ENCODE assay signal across 9 cellular contexts in the genomic region with DNA sequence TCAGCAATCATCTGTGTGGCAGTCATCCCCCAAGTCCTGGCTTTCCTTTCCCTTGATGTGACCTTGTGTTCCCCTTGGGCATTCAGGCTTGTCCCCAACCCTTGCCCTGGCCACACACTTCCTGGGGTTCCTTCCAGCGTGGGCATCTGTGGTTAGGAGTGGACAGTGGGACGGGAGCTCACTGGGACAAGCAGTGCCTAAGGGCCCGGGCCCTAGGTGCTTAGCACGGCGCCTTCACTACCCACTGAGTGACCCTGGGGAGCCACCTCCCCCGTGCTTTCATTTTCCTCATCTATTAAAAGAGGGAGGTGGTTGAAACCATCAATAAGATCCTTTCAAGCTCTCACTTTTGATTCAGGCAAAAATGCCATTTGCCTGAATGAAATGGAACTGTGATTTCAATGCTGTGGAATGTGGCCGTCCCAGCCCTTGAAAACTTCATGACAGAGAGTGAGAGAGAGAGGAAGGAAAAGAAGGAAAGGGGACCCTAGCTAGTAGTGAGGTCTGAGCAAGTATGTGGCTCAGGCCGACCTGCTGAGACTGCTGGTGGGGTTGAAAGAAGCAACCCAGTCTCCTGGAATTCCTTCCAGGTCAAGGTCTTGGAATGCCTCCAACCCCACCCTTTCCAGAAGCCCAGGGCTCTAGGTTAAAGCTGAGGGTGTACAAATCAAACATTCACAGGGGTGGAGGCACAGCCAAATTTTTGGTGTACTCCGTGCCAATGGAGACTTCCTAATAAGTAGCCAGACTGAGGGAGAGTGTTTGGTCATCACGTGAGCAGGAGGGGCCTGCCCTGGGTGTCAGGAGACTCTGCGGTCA.
DNase-seq lines count a peak whose midpoint lies in the region; ATAC-seq and TF ChIP-seq lines count a peak whose summit lies in the region.
"Had no signal": no experiment of that assay in that cellular context is flagged by ENCODE, and none has a peak within 500 bp of the region (broad histone marks: within the 10 kb centered on the region; RNA-seq: fewer than 3 reads in every experiment).

No MANE protein-coding gene starts in this region.

- H3K36me3 ChIP-seq in cardiac muscle cell, result no peaks in the 10 kb centered on the region
- H3K36me3 ChIP-seq in psoas muscle (ENCODE audit: insufficient read depth in 1 of 2, low read depth in 1 of 2), result no peaks in the 10 kb centered on the region

- H3K4me1 ChIP-seq in cardiac muscle cell (ENCODE audit: low read depth) (peaks cover 28% of the 10 kb centered on the region), psoas muscle (peaks cover 29% of the 10 kb centered on the region)

- H3K36me3 Mint-ChIP-seq in WTC11, result no peaks in the 10 kb centered on the region
- peaks cover 0 to 4% of the 10 kb centered on the region in 2 donors for H3K36me3 Mint-ChIP-seq in activated T-cell treated with anti-CD3 and anti-CD28 coated beads, Interleukin-2, amount 50 U/mL, for 72 hours (ENCODE audit: insufficient read depth in 2 of 2)

- H3K4me3 ChIP-seq in cardiac muscle cell (no peak overlapping the region), psoas muscle (no peak overlapping the region)

- H3K27me3 Mint-ChIP-seq in WTC11 (ENCODE audit: low read depth), result no peaks in the 10 kb centered on the region; the same call in 1 of the 2 replicates
- H3K27me3 Mint-ChIP-seq in activated T-cell treated with anti-CD3 and anti-CD28 coated beads, Interleukin-2, amount 50 U/mL, for 72 hours (ENCODE audit: low read depth), result peaks cover 19% of the 10 kb centered on the region

- peak; percentile 76 for DNase-seq in EH (ENCODE audit: low read depth)
- DNase-seq in WTC11 (ENCODE audit: low spot score), result no peak
- peak; percentile 34 for DNase-seq in cardiac muscle cell (ENCODE audit: low read depth in 1 of 2, low spot score in 1 of 2)
- peak in 1 of 2 donors; percentile 45 for DNase-seq in psoas muscle
- no peak for DNase-seq in activated T-cell treated with anti-CD3 and anti-CD28 coated beads, Interleukin-2, amount 50 U/mL, for 72 hours
- no peak for DNase-seq in effector CD4-positive, alpha-beta T cell
- DNase-seq in GM20000 (ENCODE audit: low spot score), result no peak
- DNase-seq: NCI-H1694 had no signal

- POLR2A ChIA-PET in WTC11 (lab: Charles Lee), result no interaction called here

- H3K9me3 Mint-ChIP-seq in WTC11, result peaks cover 8% of the 10 kb centered on the region
- peaks cover 0 to 4% of the 10 kb centered on the region in 2 donors for H3K9me3 Mint-ChIP-seq in activated T-cell treated with anti-CD3 and anti-CD28 coated beads, Interleukin-2, amount 50 U/mL, for 72 hours

- H3K27me3 ChIP-seq in cardiac muscle cell, result no peaks in the 10 kb centered on the region
- peaks cover 0 to 2% (median 0%) of the 10 kb centered on the region in 3 donors for H3K27me3 ChIP-seq in psoas muscle (ENCODE audit: insufficient read depth in 3 of 3, low read length in 2 of 3)

- WGBS in psoas muscle, 3 donors, result 42 to 65% (median 52%) methylated on average over 11 of the region's 11 CpGs

- no peak for TF ChIP-seq POLR2A in GM18505 (IDR thresholded peaks at IDR 0.05; ENCODE audit: borderline replicate concordance, extremely low read depth, insufficient read depth, insufficient read length)

- intact Hi-C loops in psoas muscle (cut with DNase I), result loop anchor here in 1 of 2 donors (10.0 kb wide), 1 partner anchor 300 kb away; a partner anchor contains a TSS

- H3K27ac Mint-ChIP-seq in WTC11, result peak overlapping the region; percentile 45; the same call in 1 of the 2 replicates
- H3K27ac Mint-ChIP-seq in activated T-cell treated with anti-CD3 and anti-CD28 coated beads, Interleukin-2, amount 50 U/mL, for 72 hours, result no peak overlapping the region

- H3K4me3 Mint-ChIP-seq in WTC11, result no peak overlapping the region
- H3K4me3 Mint-ChIP-seq in activated T-cell treated with anti-CD3 and anti-CD28 coated beads, Interleukin-2, amount 50 U/mL, for 72 hours, result no peak overlapping the region

- H3K9me3 ChIP-seq in cardiac muscle cell (ENCODE audit: low read depth) (no peaks in the 10 kb centered on the region), psoas muscle (no peaks in the 10 kb centered on the region)

- peaks cover 7% of the 10 kb centered on the region for H3K4me1 Mint-ChIP-seq in WTC11
- H3K4me1 Mint-ChIP-seq in activated T-cell treated with anti-CD3 and anti-CD28 coated beads, Interleukin-2, amount 50 U/mL, for 72 hours (ENCODE audit: low read depth), result no peaks in the 10 kb centered on the region

- no peak for TF ChIP-seq CTCF in WTC11 (IDR thresholded peaks at IDR 0.05)
- TF ChIP-seq CTCF in cardiac muscle cell (IDR thresholded peaks at IDR 0.05; ENCODE audit: low read depth, low read length), result no peak
- TF ChIP-seq CTCF in psoas muscle (IDR thresholded peaks at IDR 0.05), result no peak
- no peak for TF ChIP-seq CTCF in GM20000 (IDR thresholded peaks at IDR 0.05; ENCODE audit: extremely low read depth, missing control alignments)

- H3K27ac ChIP-seq in cardiac muscle cell (no peak overlapping the region), psoas muscle (peak overlapping the region; percentile 71)

- ATAC-seq in WTC11, result peak; percentile 84
- ATAC-seq in psoas muscle, result no peak
- ATAC-seq in activated T-cell treated with anti-CD3 and anti-CD28 coated beads, Interleukin-2, amount 50 U/mL, for 72 hours (replicated peaks in 1 of 2), result no peak
- ATAC-seq in GM18505 (IDR thresholded peaks at IDR 0.05; ENCODE audit: unreplicated experiment), result no peak

- CTCF ChIA-PET in WTC11 (lab: Charles Lee), result interaction anchor here (1.1 to 1.2 kb wide), 3 partner anchors 9 to 32 kb away, joined by 3 to 7 read pairs (median 3); no protein-coding TSS in a partner anchor

TF ChIP-seq in WTC11, 78 proteins besides CTCF, POLR2A, EP300 and RAD21:
- TF ChIP-seq PRRX2 (CRISPR knock-in tag; IDR thresholded peaks at IDR 0.05) (no peak), RELA (CRISPR knock-in tag; IDR thresholded peaks at IDR 0.05; ENCODE audit: borderline replicate concordance) (no peak)
- TF ChIP-seq, protein P1, sequence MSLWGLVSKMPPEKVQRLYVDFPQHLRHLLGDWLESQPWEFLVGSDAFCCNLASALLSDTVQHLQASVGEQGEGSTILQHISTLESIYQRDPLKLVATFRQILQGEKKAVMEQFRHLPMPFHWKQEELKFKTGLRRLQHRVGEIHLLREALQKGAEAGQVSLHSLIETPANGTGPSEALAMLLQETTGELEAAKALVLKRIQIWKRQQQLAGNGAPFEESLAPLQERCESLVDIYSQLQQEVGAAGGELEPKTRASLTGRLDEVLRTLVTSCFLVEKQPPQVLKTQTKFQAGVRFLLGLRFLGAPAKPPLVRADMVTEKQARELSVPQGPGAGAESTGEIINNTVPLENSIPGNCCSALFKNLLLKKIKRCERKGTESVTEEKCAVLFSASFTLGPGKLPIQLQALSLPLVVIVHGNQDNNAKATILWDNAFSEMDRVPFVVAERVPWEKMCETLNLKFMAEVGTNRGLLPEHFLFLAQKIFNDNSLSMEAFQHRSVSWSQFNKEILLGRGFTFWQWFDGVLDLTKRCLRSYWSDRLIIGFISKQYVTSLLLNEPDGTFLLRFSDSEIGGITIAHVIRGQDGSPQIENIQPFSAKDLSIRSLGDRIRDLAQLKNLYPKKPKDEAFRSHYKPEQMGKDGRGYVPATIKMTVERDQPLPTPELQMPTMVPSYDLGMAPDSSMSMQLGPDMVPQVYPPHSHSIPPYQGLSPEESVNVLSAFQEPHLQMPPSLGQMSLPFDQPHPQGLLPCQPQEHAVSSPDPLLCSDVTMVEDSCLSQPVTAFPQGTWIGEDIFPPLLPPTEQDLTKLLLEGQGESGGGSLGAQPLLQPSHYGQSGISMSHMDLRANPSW (CRISPR knock-in tag; conservative IDR thresholded peaks at IDR 0.05; ENCODE audit: low read depth), result 0 out of 2 replicates have a peak, but pooled peaks have one; percentile 21

Comparison
In these comparisons a context has a peak if more than half of its experiments do, and no peak if none do; other contexts are left out.
1. DNase-seq: peak in EH (single experiment) and cardiac muscle cell (2 of 2); none in WTC11 (single experiment), activated T-cell treated with anti-CD3 and anti-CD28 coated beads, Interleukin-2, amount 50 U/mL, for 72 hours (0 of 2), effector CD4-positive, alpha-beta T cell (single experiment) and GM20000 (single experiment).